In genomic region chr1:207822124-207822601, GRCh38 we compare ENCODE assay signal across 8 cellular contexts.
A peak's percentile ranks its signal among the peaks of the same experiment; 100 is the strongest.
DNase-seq lines count a peak whose midpoint lies in the region; ATAC-seq and TF ChIP-seq lines count a peak whose summit lies in the region.

No MANE protein-coding gene starts in this region.

- ATAC-seq in GM21529 (IDR thresholded peaks at IDR 0.05; ENCODE audit: unreplicated experiment): peak; percentile 41
- ATAC-seq in naive thymus-derived CD4-positive, alpha-beta T cell: no peak

- peaks cover 57% of the 10 kb centered on the region for H3K79me2 ChIP-seq in OCI-LY1 (ENCODE audit: insufficient read depth, low read length)

- intact Hi-C loops in naive thymus-derived CD4-positive, alpha-beta T cell (cut with micrococcal nuclease): loop anchor here (1.0 to 10.0 kb wide), 6 partner anchors 10 to 1265 kb away; partner anchors contain the start of genes CD55 (in 2 of the 2), FCMR (in 1 of the 2) and PLXNA2 (in 1 of the 2)

- in situ Hi-C loops in GM13976 (cut with MboI; ENCODE audit: low sequenced_read_pairs, unreplicated experiment): no loop called here
- in situ Hi-C loops in brain microvascular endothelial cell (cut with HindIII; ENCODE audit: low pct_ligation_motif_present, low sequenced_read_pairs): no loop called here

- peak overlapping the region; percentile 93 for H3K9ac ChIP-seq in OCI-LY1 (ENCODE audit: low read length)

- H3K4me1 ChIP-seq in OCI-LY1 (ENCODE audit: insufficient read depth, low read length, severe bottlenecking): peaks cover 66% of the 10 kb centered on the region
- peaks cover 29 to 65% of the 10 kb centered on the region in 2 donors for H3K4me1 ChIP-seq in naive thymus-derived CD4-positive, alpha-beta T cell (ENCODE audit: control insufficient read depth in 2 of 2, insufficient read depth in 2 of 2, low read length in 2 of 2)

- no peak overlapping the region for H2AFZ ChIP-seq in OCI-LY1 (ENCODE audit: low read length)

- POLR2A ChIA-PET in naive thymus-derived CD4-positive, alpha-beta T cell (lab: Charles Lee): interaction anchor here (1.1 to 17.1 kb wide), 7 partner anchors 11 to 62 kb away, joined by 6 to 547 read pairs (median 23); no protein-coding TSS in a partner anchor

- TF ChIP-seq CTCF in GM13976 (IDR thresholded peaks at IDR 0.05; ENCODE audit: borderline replicate concordance, control extremely low read depth, extremely low read depth, insufficient read depth, missing control alignments) (no peak), OCI-LY1 (IDR thresholded peaks at IDR 0.05; ENCODE audit: low read length) (no peak), brain microvascular endothelial cell (IDR thresholded peaks at IDR 0.05; ENCODE audit: low read depth, low read length, missing control alignments) (no peak)

- H3K36me3 Mint-ChIP-seq in naive thymus-derived CD4-positive, alpha-beta T cell: peaks cover 11 to 36% (median 26%) of the 10 kb centered on the region in 5 donors

- peak; percentile 86 for DNase-seq in GM13976 (ENCODE audit: low spot score)
- no peak for DNase-seq in naive thymus-derived CD4-positive, alpha-beta T cell
- no peak for DNase-seq in hypothalamus (lab: John Stamatoyannopoulos, UW)
- no peak for DNase-seq in mesenteric fat pad (ENCODE audit: low spot score)
- DNase-seq in NCI-H2081 (lab: John Stamatoyannopoulos, UW): no peak
- DNase-seq in brain microvascular endothelial cell: no peak

- H3K4me1 Mint-ChIP-seq in naive thymus-derived CD4-positive, alpha-beta T cell: peaks cover 72 to 96% (median 89%) of the 10 kb centered on the region in 7 donors

- peak overlapping the region; percentile 81 for H3K4me3 ChIP-seq in OCI-LY1 (ENCODE audit: low read depth, low read length, poor library complexity, severe bottlenecking)
- peak overlapping the region; percentile 87 for H3K4me3 ChIP-seq in naive thymus-derived CD4-positive, alpha-beta T cell (ENCODE audit: low read length)
- no peak overlapping the region for H3K4me3 ChIP-seq in brain microvascular endothelial cell (ENCODE audit: low read depth, low read length)

- H4K20me1 ChIP-seq in OCI-LY1 (ENCODE audit: insufficient read depth, low read length): no peaks in the 10 kb centered on the region

- CTCF ChIA-PET in naive thymus-derived CD4-positive, alpha-beta T cell (lab: Charles Lee): interaction anchor here (0.5 to 4.1 kb wide), 13 partner anchors 10 to 1157 kb away, joined by 3 to 81 read pairs (median 5); no protein-coding TSS in a partner anchor

- H3K9me3 ChIP-seq in OCI-LY1 (ENCODE audit: low read length): no peaks in the 10 kb centered on the region
- no peaks in the 10 kb centered on the region for H3K9me3 ChIP-seq in naive thymus-derived CD4-positive, alpha-beta T cell (ENCODE audit: control insufficient read depth in 2 of 3, low read length in 3 of 3)

- H3K27me3 ChIP-seq in OCI-LY1 (ENCODE audit: insufficient read depth, low read length): no peaks in the 10 kb centered on the region
- no peaks in the 10 kb centered on the region for H3K27me3 ChIP-seq in naive thymus-derived CD4-positive, alpha-beta T cell (ENCODE audit: control insufficient read depth in 2 of 2, insufficient read depth in 2 of 2, low read length in 2 of 2)
- no peaks in the 10 kb centered on the region for H3K27me3 ChIP-seq in brain microvascular endothelial cell (replicated peaks)

- peak overlapping the region; percentile 89 for H3K4me2 ChIP-seq in OCI-LY1 (ENCODE audit: low read length)

- H3K9me3 Mint-ChIP-seq in naive thymus-derived CD4-positive, alpha-beta T cell: peaks cover 0 to 18% (median 0%) of the 10 kb centered on the region in 11 donors

- H3K36me3 ChIP-seq in OCI-LY1 (ENCODE audit: insufficient read depth, low read length) (peaks cover 41% of the 10 kb centered on the region), brain microvascular endothelial cell (replicated peaks) (no peaks in the 10 kb centered on the region)
- peaks cover 0 to 31% (median 5%) of the 10 kb centered on the region in 3 experiments for H3K36me3 ChIP-seq in naive thymus-derived CD4-positive, alpha-beta T cell (ENCODE audit: control insufficient read depth in 2 of 3, insufficient read depth in 3 of 3, low read length in 3 of 3)

- peaks cover 0 to 6% (median 0%) of the 10 kb centered on the region in 5 donors for H3K27me3 Mint-ChIP-seq in naive thymus-derived CD4-positive, alpha-beta T cell

- H3K27ac ChIP-seq in OCI-LY1 (ENCODE audit: low read depth, low read length, poor library complexity, severe bottlenecking): peak overlapping the region; percentile 95
- peak overlapping the region; percentile 88 for H3K27ac ChIP-seq in naive thymus-derived CD4-positive, alpha-beta T cell (ENCODE audit: low read depth, low read length)
- H3K27ac ChIP-seq in brain microvascular endothelial cell: no peak overlapping the region

- no peaks in the 10 kb centered on the region for H3F3A ChIP-seq in OCI-LY1 (ENCODE audit: insufficient read depth, low read length)

- H3K27ac Mint-ChIP-seq in naive thymus-derived CD4-positive, alpha-beta T cell: peak overlapping the region; percentile 96 to 100 (median 98)

- no peaks in the 10 kb centered on the region for H3K9me2 ChIP-seq in OCI-LY1 (ENCODE audit: low read depth, low read length)

- peak overlapping the region; percentile 88 to 96 (median 95) for H3K4me3 Mint-ChIP-seq in naive thymus-derived CD4-positive, alpha-beta T cell
